ENCODE assay signal across 1 cellular context in the genomic region with DNA sequence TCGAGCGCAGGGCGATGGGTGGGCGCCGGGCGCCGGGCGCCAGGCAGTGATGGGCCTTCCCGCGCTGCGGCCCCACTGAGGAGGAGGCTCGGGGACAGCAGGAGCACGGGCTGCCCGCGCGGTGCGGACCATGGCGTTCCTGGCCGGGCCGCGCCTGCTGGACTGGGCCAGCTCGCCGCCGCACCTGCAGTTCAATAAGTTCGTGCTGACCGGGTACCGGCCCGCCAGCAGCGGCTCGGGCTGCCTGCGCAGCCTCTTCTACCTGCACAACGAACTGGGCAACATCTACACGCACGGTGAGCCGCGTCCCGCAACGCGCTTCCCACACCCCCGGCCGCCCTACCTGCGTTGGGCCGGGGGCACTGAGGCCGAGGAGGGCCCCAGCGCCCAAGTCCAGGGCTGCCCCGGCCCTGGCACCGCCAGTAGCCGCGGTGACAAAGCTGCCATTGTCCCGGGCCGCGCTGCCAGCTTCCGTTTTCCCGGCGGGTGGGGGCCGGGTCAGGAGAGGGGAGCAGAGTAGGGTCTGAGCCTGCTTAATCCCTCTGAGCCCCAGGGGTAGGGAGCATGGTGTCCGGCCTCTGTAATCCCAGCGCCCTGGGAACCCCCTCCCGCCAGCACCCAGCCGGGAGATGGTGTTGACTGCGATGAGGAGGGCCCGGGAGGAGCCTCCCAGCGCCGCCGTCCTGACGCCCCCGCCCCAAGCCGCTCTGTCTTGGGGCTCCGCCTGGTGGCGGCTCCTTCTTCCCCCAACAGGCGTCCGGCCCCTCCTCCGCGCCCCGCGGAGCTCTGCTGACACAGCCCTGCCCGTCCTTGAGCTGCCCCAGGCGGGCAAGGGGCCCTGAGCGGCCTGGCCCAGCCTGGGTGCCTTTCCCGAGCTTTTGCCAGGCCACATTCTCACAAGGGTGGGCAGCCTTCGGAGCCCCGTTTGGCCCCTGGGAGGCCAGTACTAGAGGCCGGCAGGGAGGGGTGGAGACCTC.
TF ChIP-seq lines count a peak whose summit lies in the region.

No MANE protein-coding gene starts in this region.

TF ChIP-seq in K562, 482 proteins besides CTCF, POLR2A, EP300 and RAD21 (continues in another document):
- TF ChIP-seq XRCC3 (IDR thresholded peaks at IDR 0.05) (no peak), RBM14 (IDR thresholded peaks at IDR 0.05; ENCODE audit: borderline replicate concordance, insufficient read depth, low read depth, low read length) (no peak), ZNF24 (IDR thresholded peaks at IDR 0.05) (no peak), ZNF717 (CRISPR knock-in tag; IDR thresholded peaks at IDR 0.05) (no peak), ZNF76 (CRISPR knock-in tag; IDR thresholded peaks at IDR 0.05; ENCODE audit: borderline replicate concordance) (no peak), NCOA1 (IDR thresholded peaks at IDR 0.05; ENCODE audit: low read depth) (no peak), NCOA2 (IDR thresholded peaks at IDR 0.05; ENCODE audit: partially characterized antibody in 2 of 2) (no peak), HDAC2 (IDR thresholded peaks at IDR 0.05) (no peak), NFYB (IDR thresholded peaks at IDR 0.05; ENCODE audit: extremely low read depth, insufficient read length) (no peak), NR2C2 (CRISPR knock-in tag; IDR thresholded peaks at IDR 0.05) (peak; percentile 39; the same call in 1 of the 2 replicates), NR2C2 (tag; IDR thresholded peaks at IDR 0.05) (no peak), ELF1 (tag; IDR thresholded peaks at IDR 0.05) (no peak), SIRT6 (IDR thresholded peaks at IDR 0.05; ENCODE audit: low read depth, low read length) (no peak), TCFL5 (CRISPR knock-in tag; conservative IDR thresholded peaks at IDR 0.05) (no peak), ZNF79 (CRISPR knock-in tag; IDR thresholded peaks at IDR 0.05; ENCODE audit: low read depth) (no peak), TARDBP (IDR thresholded peaks at IDR 0.05) (no peak), ZNF347 (CRISPR knock-in tag; IDR thresholded peaks at IDR 0.05; ENCODE audit: low read depth) (no peak), CTBP1 (IDR thresholded peaks at IDR 0.05; ENCODE audit: borderline replicate concordance) (peak; percentile 69), ZEB2 (IDR thresholded peaks at IDR 0.05) (0 out of 2 replicates have a peak, but pooled peaks have one; percentile 23), FUS (optimal IDR thresholded peaks at IDR 0.05; ENCODE audit: low read depth, low read length) (peak; percentile 80), BMI1 (IDR thresholded peaks at IDR 0.05; ENCODE audit: low read length) (no peak), ZKSCAN3 (CRISPR knock-in tag; IDR thresholded peaks at IDR 0.05) (no peak), ZNF707 (CRISPR knock-in tag; conservative IDR thresholded peaks at IDR 0.05) (no peak)
- TF ChIP-seq, protein P1, sequence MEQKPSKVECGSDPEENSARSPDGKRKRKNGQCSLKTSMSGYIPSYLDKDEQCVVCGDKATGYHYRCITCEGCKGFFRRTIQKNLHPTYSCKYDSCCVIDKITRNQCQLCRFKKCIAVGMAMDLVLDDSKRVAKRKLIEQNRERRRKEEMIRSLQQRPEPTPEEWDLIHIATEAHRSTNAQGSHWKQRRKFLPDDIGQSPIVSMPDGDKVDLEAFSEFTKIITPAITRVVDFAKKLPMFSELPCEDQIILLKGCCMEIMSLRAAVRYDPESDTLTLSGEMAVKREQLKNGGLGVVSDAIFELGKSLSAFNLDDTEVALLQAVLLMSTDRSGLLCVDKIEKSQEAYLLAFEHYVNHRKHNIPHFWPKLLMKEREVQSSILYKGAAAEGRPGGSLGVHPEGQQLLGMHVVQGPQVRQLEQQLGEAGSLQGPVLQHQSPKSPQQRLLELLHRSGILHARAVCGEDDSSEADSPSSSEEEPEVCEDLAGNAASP (IDR thresholded peaks at IDR 0.05): no peak
- TF ChIP-seq, protein P2, sequence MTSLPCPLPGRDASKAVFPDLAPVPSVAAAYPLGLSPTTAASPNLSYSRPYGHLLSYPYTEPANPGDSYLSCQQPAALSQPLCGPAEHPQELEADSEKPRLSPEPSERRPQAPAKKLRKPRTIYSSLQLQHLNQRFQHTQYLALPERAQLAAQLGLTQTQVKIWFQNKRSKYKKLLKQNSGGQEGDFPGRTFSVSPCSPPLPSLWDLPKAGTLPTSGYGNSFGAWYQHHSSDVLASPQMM (CRISPR knock-in tag; IDR thresholded peaks at IDR 0.05): no peak
- TF ChIP-seq, protein P3, sequence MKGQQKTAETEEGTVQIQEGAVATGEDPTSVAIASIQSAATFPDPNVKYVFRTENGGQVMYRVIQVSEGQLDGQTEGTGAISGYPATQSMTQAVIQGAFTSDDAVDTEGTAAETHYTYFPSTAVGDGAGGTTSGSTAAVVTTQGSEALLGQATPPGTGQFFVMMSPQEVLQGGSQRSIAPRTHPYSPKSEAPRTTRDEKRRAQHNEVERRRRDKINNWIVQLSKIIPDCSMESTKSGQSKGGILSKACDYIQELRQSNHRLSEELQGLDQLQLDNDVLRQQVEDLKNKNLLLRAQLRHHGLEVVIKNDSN (CRISPR knock-in tag; IDR thresholded peaks at IDR 0.05): no peak
- TF ChIP-seq, protein P4, sequence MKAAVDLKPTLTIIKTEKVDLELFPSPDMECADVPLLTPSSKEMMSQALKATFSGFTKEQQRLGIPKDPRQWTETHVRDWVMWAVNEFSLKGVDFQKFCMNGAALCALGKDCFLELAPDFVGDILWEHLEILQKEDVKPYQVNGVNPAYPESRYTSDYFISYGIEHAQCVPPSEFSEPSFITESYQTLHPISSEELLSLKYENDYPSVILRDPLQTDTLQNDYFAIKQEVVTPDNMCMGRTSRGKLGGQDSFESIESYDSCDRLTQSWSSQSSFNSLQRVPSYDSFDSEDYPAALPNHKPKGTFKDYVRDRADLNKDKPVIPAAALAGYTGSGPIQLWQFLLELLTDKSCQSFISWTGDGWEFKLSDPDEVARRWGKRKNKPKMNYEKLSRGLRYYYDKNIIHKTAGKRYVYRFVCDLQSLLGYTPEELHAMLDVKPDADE (conservative IDR thresholded peaks at IDR 0.05; ENCODE audit: control insufficient read depth, low read depth, low read length): peak; percentile 70; the same call in 1 of the 2 replicates
- TF ChIP-seq, protein P5, sequence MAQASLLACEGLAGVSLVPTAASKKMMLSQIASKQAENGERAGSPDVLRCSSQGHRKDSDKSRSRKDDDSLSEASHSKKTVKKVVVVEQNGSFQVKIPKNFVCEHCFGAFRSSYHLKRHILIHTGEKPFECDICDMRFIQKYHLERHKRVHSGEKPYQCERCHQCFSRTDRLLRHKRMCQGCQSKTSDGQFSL (CRISPR knock-in tag; IDR thresholded peaks at IDR 0.05): 0 out of 2 replicates have a peak, but pooled peaks have one; percentile 24
- TF ChIP-seq, protein P5 (tag; IDR thresholded peaks at IDR 0.05): 0 out of 4 replicates have a peak, but pooled peaks of 1 of the 2 experiments have one; percentile 13
- TF ChIP-seq, protein P6, sequence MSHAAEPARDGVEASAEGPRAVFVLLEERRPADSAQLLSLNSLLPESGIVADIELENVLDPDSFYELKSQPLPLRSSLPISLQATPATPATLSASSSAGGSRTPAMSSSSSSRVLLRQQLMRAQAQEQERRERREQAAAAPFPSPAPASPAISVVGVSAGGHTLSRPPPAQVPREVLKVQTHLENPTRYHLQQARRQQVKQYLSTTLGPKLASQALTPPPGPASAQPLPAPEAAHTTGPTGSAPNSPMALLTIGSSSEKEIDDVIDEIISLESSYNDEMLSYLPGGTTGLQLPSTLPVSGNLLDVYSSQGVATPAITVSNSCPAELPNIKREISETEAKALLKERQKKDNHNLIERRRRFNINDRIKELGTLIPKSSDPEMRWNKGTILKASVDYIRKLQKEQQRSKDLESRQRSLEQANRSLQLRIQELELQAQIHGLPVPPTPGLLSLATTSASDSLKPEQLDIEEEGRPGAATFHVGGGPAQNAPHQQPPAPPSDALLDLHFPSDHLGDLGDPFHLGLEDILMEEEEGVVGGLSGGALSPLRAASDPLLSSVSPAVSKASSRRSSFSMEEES (CRISPR knock-in tag; IDR thresholded peaks at IDR 0.05): no peak
- TF ChIP-seq, protein P7, sequence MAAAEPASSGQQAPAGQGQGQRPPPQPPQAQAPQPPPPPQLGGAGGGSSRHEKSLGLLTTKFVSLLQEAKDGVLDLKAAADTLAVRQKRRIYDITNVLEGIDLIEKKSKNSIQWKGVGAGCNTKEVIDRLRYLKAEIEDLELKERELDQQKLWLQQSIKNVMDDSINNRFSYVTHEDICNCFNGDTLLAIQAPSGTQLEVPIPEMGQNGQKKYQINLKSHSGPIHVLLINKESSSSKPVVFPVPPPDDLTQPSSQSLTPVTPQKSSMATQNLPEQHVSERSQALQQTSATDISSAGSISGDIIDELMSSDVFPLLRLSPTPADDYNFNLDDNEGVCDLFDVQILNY (CRISPR knock-in tag; IDR thresholded peaks at IDR 0.05): no peak
- TF ChIP-seq, protein P8, sequence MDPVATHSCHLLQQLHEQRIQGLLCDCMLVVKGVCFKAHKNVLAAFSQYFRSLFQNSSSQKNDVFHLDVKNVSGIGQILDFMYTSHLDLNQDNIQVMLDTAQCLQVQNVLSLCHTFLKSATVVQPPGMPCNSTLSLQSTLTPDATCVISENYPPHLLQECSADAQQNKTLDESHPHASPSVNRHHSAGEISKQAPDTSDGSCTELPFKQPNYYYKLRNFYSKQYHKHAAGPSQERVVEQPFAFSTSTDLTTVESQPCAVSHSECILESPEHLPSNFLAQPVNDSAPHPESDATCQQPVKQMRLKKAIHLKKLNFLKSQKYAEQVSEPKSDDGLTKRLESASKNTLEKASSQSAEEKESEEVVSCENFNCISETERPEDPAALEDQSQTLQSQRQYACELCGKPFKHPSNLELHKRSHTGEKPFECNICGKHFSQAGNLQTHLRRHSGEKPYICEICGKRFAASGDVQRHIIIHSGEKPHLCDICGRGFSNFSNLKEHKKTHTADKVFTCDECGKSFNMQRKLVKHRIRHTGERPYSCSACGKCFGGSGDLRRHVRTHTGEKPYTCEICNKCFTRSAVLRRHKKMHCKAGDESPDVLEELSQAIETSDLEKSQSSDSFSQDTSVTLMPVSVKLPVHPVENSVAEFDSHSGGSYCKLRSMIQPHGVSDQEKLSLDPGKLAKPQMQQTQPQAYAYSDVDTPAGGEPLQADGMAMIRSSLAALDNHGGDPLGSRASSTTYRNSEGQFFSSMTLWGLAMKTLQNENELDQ (CRISPR knock-in tag; IDR thresholded peaks at IDR 0.05; ENCODE audit: borderline replicate concordance): no peak
- TF ChIP-seq, protein P9, sequence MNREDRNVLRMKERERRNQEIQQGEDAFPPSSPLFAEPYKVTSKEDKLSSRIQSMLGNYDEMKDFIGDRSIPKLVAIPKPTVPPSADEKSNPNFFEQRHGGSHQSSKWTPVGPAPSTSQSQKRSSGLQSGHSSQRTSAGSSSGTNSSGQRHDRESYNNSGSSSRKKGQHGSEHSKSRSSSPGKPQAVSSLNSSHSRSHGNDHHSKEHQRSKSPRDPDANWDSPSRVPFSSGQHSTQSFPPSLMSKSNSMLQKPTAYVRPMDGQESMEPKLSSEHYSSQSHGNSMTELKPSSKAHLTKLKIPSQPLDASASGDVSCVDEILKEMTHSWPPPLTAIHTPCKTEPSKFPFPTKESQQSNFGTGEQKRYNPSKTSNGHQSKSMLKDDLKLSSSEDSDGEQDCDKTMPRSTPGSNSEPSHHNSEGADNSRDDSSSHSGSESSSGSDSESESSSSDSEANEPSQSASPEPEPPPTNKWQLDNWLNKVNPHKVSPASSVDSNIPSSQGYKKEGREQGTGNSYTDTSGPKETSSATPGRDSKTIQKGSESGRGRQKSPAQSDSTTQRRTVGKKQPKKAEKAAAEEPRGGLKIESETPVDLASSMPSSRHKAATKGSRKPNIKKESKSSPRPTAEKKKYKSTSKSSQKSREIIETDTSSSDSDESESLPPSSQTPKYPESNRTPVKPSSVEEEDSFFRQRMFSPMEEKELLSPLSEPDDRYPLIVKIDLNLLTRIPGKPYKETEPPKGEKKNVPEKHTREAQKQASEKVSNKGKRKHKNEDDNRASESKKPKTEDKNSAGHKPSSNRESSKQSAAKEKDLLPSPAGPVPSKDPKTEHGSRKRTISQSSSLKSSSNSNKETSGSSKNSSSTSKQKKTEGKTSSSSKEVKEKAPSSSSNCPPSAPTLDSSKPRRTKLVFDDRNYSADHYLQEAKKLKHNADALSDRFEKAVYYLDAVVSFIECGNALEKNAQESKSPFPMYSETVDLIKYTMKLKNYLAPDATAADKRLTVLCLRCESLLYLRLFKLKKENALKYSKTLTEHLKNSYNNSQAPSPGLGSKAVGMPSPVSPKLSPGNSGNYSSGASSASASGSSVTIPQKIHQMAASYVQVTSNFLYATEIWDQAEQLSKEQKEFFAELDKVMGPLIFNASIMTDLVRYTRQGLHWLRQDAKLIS (CRISPR knock-in tag; IDR thresholded peaks at IDR 0.05): no peak
- TF ChIP-seq, protein P10, sequence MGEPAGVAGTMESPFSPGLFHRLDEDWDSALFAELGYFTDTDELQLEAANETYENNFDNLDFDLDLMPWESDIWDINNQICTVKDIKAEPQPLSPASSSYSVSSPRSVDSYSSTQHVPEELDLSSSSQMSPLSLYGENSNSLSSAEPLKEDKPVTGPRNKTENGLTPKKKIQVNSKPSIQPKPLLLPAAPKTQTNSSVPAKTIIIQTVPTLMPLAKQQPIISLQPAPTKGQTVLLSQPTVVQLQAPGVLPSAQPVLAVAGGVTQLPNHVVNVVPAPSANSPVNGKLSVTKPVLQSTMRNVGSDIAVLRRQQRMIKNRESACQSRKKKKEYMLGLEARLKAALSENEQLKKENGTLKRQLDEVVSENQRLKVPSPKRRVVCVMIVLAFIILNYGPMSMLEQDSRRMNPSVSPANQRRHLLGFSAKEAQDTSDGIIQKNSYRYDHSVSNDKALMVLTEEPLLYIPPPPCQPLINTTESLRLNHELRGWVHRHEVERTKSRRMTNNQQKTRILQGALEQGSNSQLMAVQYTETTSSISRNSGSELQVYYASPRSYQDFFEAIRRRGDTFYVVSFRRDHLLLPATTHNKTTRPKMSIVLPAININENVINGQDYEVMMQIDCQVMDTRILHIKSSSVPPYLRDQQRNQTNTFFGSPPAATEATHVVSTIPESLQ (CRISPR knock-in tag; IDR thresholded peaks at IDR 0.05): no peak
